ENCODE assay signal across 20 cellular contexts in genomic region chr4:71346710-71347109, GRCh38. TPM values are rescaled to one million over a fixed set of nuclear protein-coding genes. Genes with fewer than 3 reads are reported as not detected.
DNase-seq lines count a peak whose midpoint lies in the region; ATAC-seq and TF ChIP-seq lines count a peak whose summit lies in the region.
"Had no signal": no experiment of that assay in that cellular context is flagged by ENCODE, and none has a peak within 500 bp of the region (broad histone marks: within the 10 kb centered on the region; RNA-seq: fewer than 3 reads in every experiment).

No MANE protein-coding gene starts in this region.

- H3K9me3 Mint-ChIP-seq in activated naive CD4-positive, alpha-beta T cell treated with anti-CD3 and anti-CD28 coated beads, Interleukin-2, amount 50 U/mL, for 72 hours, result no peaks in the 10 kb centered on the region
- H3K9me3 Mint-ChIP-seq: CD4-positive, alpha-beta memory T cell; CD4-positive, CD25-positive, alpha-beta regulatory T cell; CD8-positive, alpha-beta memory T cell had no signal

- CTCF ChIA-PET in HEK293 (lab: Yijun Ruan, JAX), result no interaction called here

- no peak for ATAC-seq in activated naive CD4-positive, alpha-beta T cell treated with anti-CD3 and anti-CD28 coated beads, Interleukin-2, amount 50 U/mL, for 72 hours

- H3K27me3 ChIP-seq in adipocyte (replicated peaks; ENCODE audit: control insufficient read depth, insufficient read depth, low read length) (no peaks in the 10 kb centered on the region), subcutaneous abdominal adipose tissue (ENCODE audit: control insufficient read depth in 5 of 5, insufficient read depth in 4 of 5, low read length in 5 of 5) (no peaks in the 10 kb centered on the region)
- H3K27me3 ChIP-seq: BE2C, BLaER1 had no signal

- no peaks in the 10 kb centered on the region for H3K4me1 ChIP-seq in HEK293 (ENCODE audit: control insufficient read depth, insufficient read depth, low read length)
- H3K4me1 ChIP-seq in adipocyte (ENCODE audit: control insufficient read depth, insufficient read depth, low read length), result peaks cover 13% of the 10 kb centered on the region
- peaks cover 0 to 20% (median 6%) of the 10 kb centered on the region in 5 donors for H3K4me1 ChIP-seq in subcutaneous abdominal adipose tissue (ENCODE audit: control insufficient read depth in 5 of 5, insufficient read depth in 5 of 5, low read length in 5 of 5)
- H3K4me1 ChIP-seq: BE2C had no signal

- no peak overlapping the region for H3K27ac Mint-ChIP-seq in activated naive CD4-positive, alpha-beta T cell treated with anti-CD3 and anti-CD28 coated beads, Interleukin-2, amount 50 U/mL, for 72 hours
- H3K27ac Mint-ChIP-seq: CD14-positive monocyte; CD4-positive, alpha-beta memory T cell; CD4-positive, CD25-positive, alpha-beta regulatory T cell; CD8-positive, alpha-beta memory T cell had no signal

- H3K36me3 ChIP-seq in HEK293 (ENCODE audit: control insufficient read depth in 2 of 2, insufficient read depth in 1 of 2, low read length in 2 of 2), result no peaks in the 10 kb centered on the region
- H3K36me3 ChIP-seq in adipocyte (ENCODE audit: control insufficient read depth, insufficient read depth, low read length, severe bottlenecking), result no peaks in the 10 kb centered on the region
- H3K36me3 ChIP-seq in subcutaneous abdominal adipose tissue (ENCODE audit: control insufficient read depth in 5 of 5, insufficient read depth in 5 of 5, low read length in 5 of 5), result peaks cover 0 to 10% (median 0%) of the 10 kb centered on the region in 5 donors
- H3K36me3 ChIP-seq: BE2C, BLaER1 had no signal

- H3K36me3 Mint-ChIP-seq in activated naive CD4-positive, alpha-beta T cell treated with anti-CD3 and anti-CD28 coated beads, Interleukin-2, amount 50 U/mL, for 72 hours, result no peaks in the 10 kb centered on the region
- H3K36me3 Mint-ChIP-seq: CD14-positive monocyte; CD4-positive, alpha-beta memory T cell; CD4-positive, CD25-positive, alpha-beta regulatory T cell had no signal

- TF ChIP-seq CTCF in HEK293 (tag by site-specific recombination; IDR thresholded peaks at IDR 0.05), result no peak

- H3K9ac ChIP-seq in adipocyte (ENCODE audit: low read length), result no peak overlapping the region
- H3K9ac ChIP-seq in subcutaneous abdominal adipose tissue (ENCODE audit: low read length in 5 of 5), result no peak overlapping the region
- H3K9ac ChIP-seq: BLaER1 had no signal

- H3K27ac ChIP-seq in HEK293 (ENCODE audit: extremely low read depth, low read depth, low read length), result no peak overlapping the region
- peak overlapping the region; percentile 19 for H3K27ac ChIP-seq in subcutaneous abdominal adipose tissue (ENCODE audit: low read depth, low read length)
- H3K27ac ChIP-seq: BLaER1 had no signal

- POLR2A ChIA-PET in HEK293 (lab: Yijun Ruan, JAX), result no interaction called here

- H3K9me3 ChIP-seq in HEK293 (ENCODE audit: control insufficient read depth, insufficient read depth, low read depth, low read length) (no peaks in the 10 kb centered on the region), adipocyte (ENCODE audit: control insufficient read depth, low read length) (no peaks in the 10 kb centered on the region), subcutaneous abdominal adipose tissue (ENCODE audit: control insufficient read depth in 5 of 5, low read length in 5 of 5) (no peaks in the 10 kb centered on the region)
- H3K9me3 ChIP-seq: BE2C, BLaER1, Caco-2 had no signal

- H3K4me3 ChIP-seq in HEK293 (ENCODE audit: low read depth, low read length) (no peak overlapping the region), adipocyte (ENCODE audit: low read length) (peak overlapping the region; percentile 43), subcutaneous abdominal adipose tissue (ENCODE audit: low read depth in 1 of 5, low read length in 5 of 5) (no peak overlapping the region)
- H3K4me3 ChIP-seq: BLaER1 had no signal

- peak; percentile 4 for DNase-seq in HCEC 1CT
- peak; percentile 7 for DNase-seq in adipocyte (ENCODE audit: low read depth)
- no peak for DNase-seq in NCI-H446 (lab: John Stamatoyannopoulos, UW)
- no peak for DNase-seq in COLO829 (ENCODE audit: low spot score)
- DNase-seq in activated naive CD4-positive, alpha-beta T cell treated with anti-CD3 and anti-CD28 coated beads, Interleukin-2, amount 50 U/mL, for 72 hours (ENCODE audit: low spot score in 2 of 2), result no peak
- DNase-seq: 8988T; ACHN; BE2C; C1 segment of cervical spinal cord; Caco-2; Calu3; CD4-positive, alpha-beta memory T cell; CD4-positive, CD25-positive, alpha-beta regulatory T cell; CD8-positive, alpha-beta memory T cell; DMS79 treated with DMSO at 0.1 percent for 48 hours; GF-D8 had no signal

TF ChIP-seq in HEK293, 187 proteins besides CTCF, POLR2A, EP300 and RAD21:
- TF ChIP-seq PRDM1 (tag by site-specific recombination; IDR thresholded peaks at IDR 0.05) (no peak), TSHZ1 (tag by site-specific recombination; IDR thresholded peaks at IDR 0.05; ENCODE audit: borderline replicate concordance) (no peak), ATF2 (tag by site-specific recombination; IDR thresholded peaks at IDR 0.05; ENCODE audit: low read depth) (peak; percentile 50), OVOL3 (tag by site-specific recombination; IDR thresholded peaks at IDR 0.05) (no peak), ZBTB7A (tag by site-specific recombination; IDR thresholded peaks at IDR 0.05; ENCODE audit: low read depth) (no peak), PRDM4 (tag by site-specific recombination; IDR thresholded peaks at IDR 0.05) (no peak), KLF8 (tag by site-specific recombination; IDR thresholded peaks at IDR 0.05) (no peak)

RNA-seq across cellular contexts. Expression of gene SLC4A4, which starts 7.9 kb away (rescaled TPM):
- under 1 TPM in 1 of 2 donors, not detected in 1; 0.12 TPM for total RNA-seq in activated naive CD4-positive, alpha-beta T cell treated with anti-CD3 and anti-CD28 coated beads, Interleukin-2, amount 50 U/mL, for 72 hours
- total RNA-seq: CD4-positive, CD25-positive, alpha-beta regulatory T cell had no signal

Comparison
In these comparisons a context has a peak if more than half of its experiments do, and no peak if none do; other contexts are left out.
1. DNase-seq: peak in HCEC 1CT (single experiment) and adipocyte (single experiment); none in NCI-H446 (0 of 2), COLO829 (single experiment) and activated naive CD4-positive, alpha-beta T cell treated with anti-CD3 and anti-CD28 coated beads, Interleukin-2, amount 50 U/mL, for 72 hours (0 of 2).